8 cellular contexts compared by ENCODE assay signal in genomic region chr3:101825904-101826445, GRCh38. TPM values are rescaled to one million over a fixed set of nuclear protein-coding genes. Genes with fewer than 3 reads are reported as not detected.
A peak's percentile ranks its signal among the peaks of the same experiment; 100 is the strongest.
DNase-seq lines count a peak whose midpoint lies in the region; ATAC-seq, FAIRE-seq and TF ChIP-seq lines count a peak whose summit lies in the region.

No MANE protein-coding gene starts in this region.

- H3K36me3 ChIP-seq in esophagus muscularis mucosa: peaks cover 10 to 15% (median 12%) of the 10 kb centered on the region in 4 donors
- H3K36me3 ChIP-seq in small intestine (ENCODE audit: control insufficient read depth in 2 of 2, insufficient read depth in 2 of 2, low read length in 2 of 2): no peaks in the 10 kb centered on the region

- ATAC-seq in GM18858 (IDR thresholded peaks at IDR 0.05; ENCODE audit: unreplicated experiment) (peak; percentile 20), SK-N-SH treated with all-trans-retinoic acid at 6 μM for 48 hours (0 out of 3 replicates have a peak, but pooled peaks have one; percentile 6), HG02840 (IDR thresholded peaks at IDR 0.05; ENCODE audit: low FRiP score, unreplicated experiment) (no peak), GM21786 (IDR thresholded peaks at IDR 0.05; ENCODE audit: unreplicated experiment) (no peak)

- FAIRE-seq in small intestine (lab: Jason Lieb, UNC): peak; percentile 39

- no peak for TF ChIP-seq CTCF in esophagus muscularis mucosa (IDR thresholded peaks at IDR 0.05)

- H3K4me1 ChIP-seq in esophagus muscularis mucosa: peaks cover 28 to 42% (median 37%) of the 10 kb centered on the region in 4 donors
- peaks cover 0 to 3% of the 10 kb centered on the region in 2 donors for H3K4me1 ChIP-seq in small intestine (ENCODE audit: control insufficient read depth in 2 of 2, insufficient read depth in 1 of 2, low read depth in 1 of 2, low read length in 1 of 2)

- WGBS in esophagus muscularis mucosa: 72% methylated on average over 2 of the region's 2 CpGs
- WGBS in small intestine, 3 donors: 16 to 46% (median 32%) methylated on average over 2 of the region's 2 CpGs

- no peak for TF ChIP-seq POLR2A in esophagus muscularis mucosa (IDR thresholded peaks at IDR 0.05; ENCODE audit: low read depth)

- H3K27me3 ChIP-seq in esophagus muscularis mucosa: no peaks in the 10 kb centered on the region
- H3K27me3 ChIP-seq in small intestine (ENCODE audit: control insufficient read depth in 2 of 2, insufficient read depth in 2 of 2, low read length in 2 of 2): no peaks in the 10 kb centered on the region

- DNase-seq in esophagus muscularis mucosa (ENCODE audit: extremely low spot score) (no peak), small intestine (no peak), SHP77 treated with DMSO at 0.1 percent for 48 hours (lab: John Stamatoyannopoulos, UW) (no peak), NCI-H1105 treated with DMSO at 0.1 percent for 48 hours (lab: John Stamatoyannopoulos, UW) (no peak)

- TF ChIP-seq EP300 in esophagus muscularis mucosa (IDR thresholded peaks at IDR 0.05): no peak

- peak overlapping the region; percentile 86 to 89 (median 86) for H3K27ac ChIP-seq in esophagus muscularis mucosa (replicated peaks in 1 of 4)
- peak overlapping the region in 1 of 2 donors; percentile 64 for H3K27ac ChIP-seq in small intestine (ENCODE audit: low read depth in 1 of 2, low read length in 1 of 2)

- no peaks in the 10 kb centered on the region for H3K9me3 ChIP-seq in esophagus muscularis mucosa
- no peaks in the 10 kb centered on the region for H3K9me3 ChIP-seq in small intestine (ENCODE audit: control insufficient read depth, low read depth)

- H3K4me3 ChIP-seq in esophagus muscularis mucosa (no peak overlapping the region), small intestine (ENCODE audit: low read depth in 1 of 2, low read length in 2 of 2) (no peak overlapping the region)

- intact Hi-C loops in esophagus muscularis mucosa (cut with DNase I): no loop called here

TF ChIP-seq in SK-N-SH treated with all-trans-retinoic acid at 6 μM for 48 hours, 23 proteins besides CTCF, POLR2A, EP300 and RAD21:
- TF ChIP-seq ZFP3 (CRISPR knock-in tag; IDR thresholded peaks at IDR 0.05): no peak
- peak; percentile 78 for TF ChIP-seq ZC3H10 (CRISPR knock-in tag; IDR thresholded peaks at IDR 0.05)
- no peak for TF ChIP-seq TCF4 (CRISPR knock-in tag; IDR thresholded peaks at IDR 0.05; ENCODE audit: borderline replicate concordance)
- TF ChIP-seq TOX (CRISPR knock-in tag; IDR thresholded peaks at IDR 0.05; ENCODE audit: borderline replicate concordance): peak; percentile 54; the same call in 1 of the 2 replicates
- TF ChIP-seq ESRRG (CRISPR knock-in tag; IDR thresholded peaks at IDR 0.05): no peak
- TF ChIP-seq CSRNP3 (CRISPR knock-in tag; IDR thresholded peaks at IDR 0.05): no peak

RNA-seq across cellular contexts. Expression of gene NFKBIZ, which starts 23.3 kb away (rescaled TPM):
- total RNA-seq in esophagus muscularis mucosa: 100 to 1,000 TPM in 1 of 4 donors, 10 to 100 TPM in 3; 49.8 to 103 (median 95.4) TPM
- polyA plus RNA-seq in small intestine: 10 to 100 TPM; 10.3 to 27.1 (median 23.7) TPM

RNA-seq across cellular contexts. Expression of gene NXPE3, which starts 47.0 kb away (rescaled TPM):
- 10 to 100 TPM; 12.4 to 19.5 (median 17.8) TPM for total RNA-seq in esophagus muscularis mucosa
- 1 to 10 TPM in 1 of 3 donors, under 1 TPM in 2; 0.45 to 5.4 (median 0.81) TPM for polyA plus RNA-seq in small intestine

Comparison
In these comparisons a context has a peak if more than half of its experiments do, and no peak if none do; other contexts are left out.
1. ATAC-seq: peak in GM18858 (single experiment) and SK-N-SH treated with all-trans-retinoic acid at 6 μM for 48 hours (single experiment); none in HG02840 (single experiment) and GM21786 (single experiment).